ENCODE assay signal across 17 cellular contexts in genomic region chr14:65972346-65972745, GRCh38.
"Had no signal": no experiment of that assay in that cellular context is flagged by ENCODE, and none has a peak within 500 bp of the region (broad histone marks: within the 10 kb centered on the region; RNA-seq: fewer than 3 reads in every experiment).

No MANE protein-coding gene starts in this region.

- DNase-seq: activated CD4-positive, alpha-beta T cell treated with anti-CD3 and anti-CD28 coated beads, Interleukin-2, amount 50 U/mL, for 48 hours; activated T-cell treated with anti-CD3 and anti-CD28 coated beads for 4 hours; effector CD8-positive, alpha-beta T cell; foreskin melanocyte; glutamatergic neuron; hippocampal formation; kidney; occipital lobe; retina; stimulated activated CD4-positive, alpha-beta T cell treated with anti-CD3 and anti-CD28 coated beads, Interleukin-2, amount 100 ng/mL, for 24 hours; stimulated activated naive CD4-positive, alpha-beta T cell treated with Interleukin-2 at 50 U/mL for 16 hours; T-helper 17 cell; thyroid gland; WERI-Rb-1 had no signal

- ATAC-seq: esophagus mucosa, left lobe of liver, T-helper 17 cell had no signal

- H3K36me3 ChIP-seq: thyroid gland, WERI-Rb-1 had no signal

- H3K27ac ChIP-seq: thyroid gland, WERI-Rb-1 had no signal

- H3K4me3 ChIP-seq: lung, thyroid gland had no signal

- H3K27me3 ChIP-seq: thyroid gland had no signal

- FAIRE-seq: kidney had no signal

- H3K9me3 ChIP-seq: thyroid gland had no signal
